In genomic region chr3:99114565-99115291, GRCh38 we compare ENCODE assay signal across 8 cellular contexts.
A peak's percentile ranks its signal among the peaks of the same experiment; 100 is the strongest.
DNase-seq lines count a peak whose midpoint lies in the region; ATAC-seq lines count a peak whose summit lies in the region.

No MANE protein-coding gene starts in this region.

- no peaks in the 10 kb centered on the region for H3K27me3 Mint-ChIP-seq in activated CD4-positive, alpha-beta memory T cell treated with anti-CD3 and anti-CD28 coated beads, Interleukin-2, amount 10 ng/mL, durations not matched to agents 7 days and 5 days

- no peaks in the 10 kb centered on the region for H3K36me3 Mint-ChIP-seq in activated CD4-positive, alpha-beta memory T cell treated with anti-CD3 and anti-CD28 coated beads, Interleukin-2, amount 10 ng/mL, durations not matched to agents 7 days and 5 days (ENCODE audit: low read depth)

- CTCF ChIA-PET in activated CD4-positive, alpha-beta memory T cell treated with anti-CD3 and anti-CD28 coated beads, Interleukin-2, amount 10 ng/mL, durations not matched to agents 7 days and 5 days (lab: Charles Lee): no interaction called here

- no peak overlapping the region for H3K27ac Mint-ChIP-seq in activated CD4-positive, alpha-beta memory T cell treated with anti-CD3 and anti-CD28 coated beads, Interleukin-2, amount 10 ng/mL, durations not matched to agents 7 days and 5 days

- POLR2A ChIA-PET in activated CD4-positive, alpha-beta memory T cell treated with anti-CD3 and anti-CD28 coated beads, Interleukin-2, amount 10 ng/mL, durations not matched to agents 7 days and 5 days (lab: Charles Lee): no interaction called here

- no peak overlapping the region for H3K4me3 Mint-ChIP-seq in activated CD4-positive, alpha-beta memory T cell treated with anti-CD3 and anti-CD28 coated beads, Interleukin-2, amount 10 ng/mL, durations not matched to agents 7 days and 5 days

- H3K9me3 Mint-ChIP-seq in activated CD4-positive, alpha-beta memory T cell treated with anti-CD3 and anti-CD28 coated beads, Interleukin-2, amount 10 ng/mL, durations not matched to agents 7 days and 5 days: no peaks in the 10 kb centered on the region

- H3K4me1 Mint-ChIP-seq in activated CD4-positive, alpha-beta memory T cell treated with anti-CD3 and anti-CD28 coated beads, Interleukin-2, amount 10 ng/mL, durations not matched to agents 7 days and 5 days: no peaks in the 10 kb centered on the region

- peak; percentile 20 for DNase-seq in AG08396 (ENCODE audit: low spot score)
- peak; percentile 43 for DNase-seq in H4 (ENCODE audit: low spot score)
- peak; percentile 3 for DNase-seq in SK-N-DZ (ENCODE audit: low spot score)
- peak; percentile 25 for DNase-seq in iPS DF 19.7 (ENCODE audit: low read depth, low spot score)
- DNase-seq in germinal center (ENCODE audit: low spot score): no peak
- no peak for DNase-seq in dedifferentiated amniotic fluid mesenchymal stem cell (ENCODE audit: extremely low spot score)
- DNase-seq in activated CD4-positive, alpha-beta memory T cell treated with anti-CD3 and anti-CD28 coated beads, Interleukin-2, amount 10 ng/mL, durations not matched to agents 7 days and 5 days: no peak

- ATAC-seq in HG03175 (IDR thresholded peaks at IDR 0.05; ENCODE audit: unreplicated experiment): no peak

Comparison
In these comparisons a context has a peak if more than half of its experiments do, and no peak if none do; other contexts are left out.
1. DNase-seq: peak in AG08396 (single experiment), H4 (single experiment), SK-N-DZ (single experiment) and iPS DF 19.7 (single experiment); none in germinal center (single experiment), dedifferentiated amniotic fluid mesenchymal stem cell (single experiment) and activated CD4-positive, alpha-beta memory T cell treated with anti-CD3 and anti-CD28 coated beads, Interleukin-2, amount 10 ng/mL, durations not matched to agents 7 days and 5 days (single experiment).